Comparison of ENCODE assay signal across 8 cellular contexts in genomic region chr2:197378494-197378972, GRCh38. TPM values are rescaled to one million over a fixed set of nuclear protein-coding genes. Genes with fewer than 3 reads are reported as not detected.
DNase-seq lines count a peak whose midpoint lies in the region; ATAC-seq and TF ChIP-seq lines count a peak whose summit lies in the region.

No MANE protein-coding gene starts in this region.

- H3K9me3 ChIP-seq in H9 (ENCODE audit: control insufficient read depth, low read depth, low read length) (no peaks in the 10 kb centered on the region), mesenchymal stem cell (ENCODE audit: control insufficient read depth, low read length) (no peaks in the 10 kb centered on the region)

- H3K4me1 ChIP-seq in H9 (ENCODE audit: insufficient read depth, low read length) (no peaks in the 10 kb centered on the region), mesenchymal stem cell (ENCODE audit: control insufficient read depth, insufficient read depth, low read depth, low read length) (peaks cover 9% of the 10 kb centered on the region)

- H3K14ac ChIP-seq in H9 (ENCODE audit: insufficient read depth, low read length) (no peak overlapping the region), mesenchymal stem cell (ENCODE audit: low read length in 2 of 2) (no peak overlapping the region)

- intact Hi-C loops in CD14-positive monocyte (cut with micrococcal nuclease) (loop anchor here (5.0 to 10.0 kb wide), 4 partner anchors 194 to 364 kb away; no protein-coding TSS in a partner anchor), dorsolateral prefrontal cortex (cut with DNase I) (loop anchor here (5.0 to 10.0 kb wide), 7 partner anchors 66 to 626 kb away; partner anchors contain the start of genes ANKRD44 (in 1 of the 2) and PGAP1 (in 1 of the 2))

- no peak overlapping the region for H2BK20ac ChIP-seq in H9 (ENCODE audit: low read depth, low read length, poor library complexity, severe bottlenecking)

- H3K27me3 Mint-ChIP-seq in CD14-positive monocyte (ENCODE audit: low read depth in 3 of 3) (peaks cover 0 to 1% (median 0%) of the 10 kb centered on the region in 3 donors), H9 (ENCODE audit: low read depth) (no peaks in the 10 kb centered on the region; the same call in 1 of the 2 replicates)

- H2AFZ ChIP-seq in H9 (ENCODE audit: low read length) (no peak overlapping the region), mesenchymal stem cell (ENCODE audit: low read depth, low read length) (no peak overlapping the region)

- H3K36me3 Mint-ChIP-seq in CD14-positive monocyte (no peaks in the 10 kb centered on the region), H9 (ENCODE audit: insufficient read depth in 1 of 3, low read depth in 3 of 3) (no peaks in the 10 kb centered on the region)

- H3K4me3 ChIP-seq in dorsolateral prefrontal cortex = peak overlapping the region in 56 of 59 donors; percentile 3 to 59 (median 38)
- no peak overlapping the region for H3K4me3 ChIP-seq in mesenchymal stem cell (ENCODE audit: insufficient read depth in 1 of 2, low read depth in 1 of 2, low read length in 2 of 2)

- TF ChIP-seq CTCF in CD14-positive monocyte (IDR thresholded peaks at IDR 0.05) (peak; percentile 80), H9 (conservative IDR thresholded peaks at IDR 0.05) (peak; percentile 90), dorsolateral prefrontal cortex (IDR thresholded peaks at IDR 0.05 in 54 of 56, conservative IDR thresholded peaks at IDR 0.05 in 2 of 56; ENCODE audit: low read depth in 1 of 56, partially characterized antibody in 56 of 56) (peak; percentile 41 to 94 (median 85))

- H3K4me1 Mint-ChIP-seq in CD14-positive monocyte (peaks cover 1% of the 10 kb centered on the region), H9 (peaks cover 0 to 4% of the 10 kb centered on the region in 2 experiments; a peak in 3 of 4 replicates)

- H4K8ac ChIP-seq in H9 (replicated peaks; ENCODE audit: insufficient read length, low read depth, low read length) (no peak overlapping the region), mesenchymal stem cell (ENCODE audit: low read length) (no peak overlapping the region)

- no peaks in the 10 kb centered on the region for H3K79me2 ChIP-seq in H9 (ENCODE audit: insufficient read depth, low read length)

- H3K27ac Mint-ChIP-seq in CD14-positive monocyte (no peak overlapping the region), H9 (peak overlapping the region in 1 of 3 experiments; percentile 84; a peak in 2 of 7 replicates)

- no peak overlapping the region for H3T11ph ChIP-seq in H9 (ENCODE audit: low read length)

- no CpG with 5 or more reads among the region's 11 CpGs for WGBS in H9 (ENCODE audit: extremely low coverage, insufficient read length, low lambda C conversion rate)
- WGBS in mesenchymal stem cell = 58% methylated on average over 11 of the region's 11 CpGs

- no peak overlapping the region for H3K4me3 Mint-ChIP-seq in CD14-positive monocyte
- no peak overlapping the region for H3K4me3 Mint-ChIP-seq in H9

- no peak overlapping the region for H3K9ac ChIP-seq in H9 (ENCODE audit: extremely low read depth, insufficient read length, low read length)
- peak overlapping the region; percentile 1 for H3K9ac ChIP-seq in mesenchymal stem cell (ENCODE audit: low read length)

- H3K27me3 ChIP-seq in H9 (ENCODE audit: insufficient read depth, low read length) (no peaks in the 10 kb centered on the region), dorsolateral prefrontal cortex (no peaks in the 10 kb centered on the region), mesenchymal stem cell (ENCODE audit: control insufficient read depth in 1 of 2, insufficient read depth in 1 of 2, low read length in 2 of 2) (no peaks in the 10 kb centered on the region)

- no peaks in the 10 kb centered on the region for H3K23me2 ChIP-seq in H9 (ENCODE audit: insufficient read length, low read depth, low read length, poor library complexity, severe bottlenecking)

- H4K5ac ChIP-seq in H9 (ENCODE audit: insufficient read length, low read depth, low read length) = no peak overlapping the region

- no peak overlapping the region for H2BK15ac ChIP-seq in H9 (ENCODE audit: low read depth, low read length)
- H2BK15ac ChIP-seq in mesenchymal stem cell (ENCODE audit: low read depth, poor library complexity, severe bottlenecking) = no peak overlapping the region

- H3K4me2 ChIP-seq in H9 (ENCODE audit: insufficient read depth, insufficient read length, low read length) (no peak overlapping the region), mesenchymal stem cell (ENCODE audit: low read length, poor library complexity, severe bottlenecking) (no peak overlapping the region)

- H3K56ac ChIP-seq in H9 (ENCODE audit: insufficient read length, low read depth, low read length) = no peak overlapping the region

- no peaks in the 10 kb centered on the region for H4K20me1 ChIP-seq in H9 (ENCODE audit: control insufficient read depth, insufficient read depth, insufficient read length)

- H2BK5ac ChIP-seq in H9 (ENCODE audit: insufficient read length, low read length) (no peak overlapping the region), mesenchymal stem cell (ENCODE audit: low read depth, low read length, poor library complexity, severe bottlenecking) (no peak overlapping the region)

- H3K18ac ChIP-seq in H9 (ENCODE audit: insufficient read length, low read depth, low read length) (no peak overlapping the region), mesenchymal stem cell (ENCODE audit: low read depth in 1 of 2, low read length in 2 of 2) (no peak overlapping the region)

- H3K27ac ChIP-seq in H9 (ENCODE audit: insufficient read length, low read depth, low read length) = no peak overlapping the region
- H3K27ac ChIP-seq in dorsolateral prefrontal cortex = no peak overlapping the region
- peak overlapping the region; percentile 10 for H3K27ac ChIP-seq in mesenchymal stem cell (ENCODE audit: low read length, poor library complexity, severe bottlenecking)

- H3K9me3 Mint-ChIP-seq in CD14-positive monocyte (peaks cover 0 to 3% (median 0%) of the 10 kb centered on the region in 7 donors), H9 (no peaks in the 10 kb centered on the region; a peak in 1 of 5 replicates)

- H4K91ac ChIP-seq in H9 (ENCODE audit: insufficient read length, low read depth, low read length) (no peak overlapping the region), mesenchymal stem cell (ENCODE audit: low read length) (no peak overlapping the region)

- H2BK12ac ChIP-seq in H9 (ENCODE audit: insufficient read length, low read depth, low read length) (no peak overlapping the region), mesenchymal stem cell (ENCODE audit: low read length in 2 of 2) (no peak overlapping the region)

- H3K4ac ChIP-seq in H9 (ENCODE audit: low read depth, low read length) = no peak overlapping the region
- H3K4ac ChIP-seq in mesenchymal stem cell (ENCODE audit: low read depth in 1 of 2, low read length in 2 of 2) = no peak overlapping the region

- no peak overlapping the region for H3K23ac ChIP-seq in H9 (ENCODE audit: insufficient read length, low read depth, low read length)
- H3K23ac ChIP-seq in mesenchymal stem cell (ENCODE audit: low read length in 2 of 2) = no peak overlapping the region

- no peak overlapping the region for H2AK5ac ChIP-seq in H9 (ENCODE audit: insufficient read length, low read length)
- H2AK5ac ChIP-seq in mesenchymal stem cell (ENCODE audit: low read length, severe bottlenecking) = peak overlapping the region; percentile 17

- H3K36me3 ChIP-seq in mesenchymal stem cell (ENCODE audit: control insufficient read depth in 1 of 2, insufficient read depth in 2 of 2, low read depth in 1 of 2, low read length in 2 of 2) = no peaks in the 10 kb centered on the region

- no peak overlapping the region for H2BK120ac ChIP-seq in H9 (ENCODE audit: low read depth, low read length, poor library complexity, severe bottlenecking)
- H2BK120ac ChIP-seq in mesenchymal stem cell (ENCODE audit: low read depth, low read length) = no peak overlapping the region

- ATAC-seq in GM21526 (IDR thresholded peaks at IDR 0.05; ENCODE audit: low FRiP score, unreplicated experiment) = no peak

- no peak for DNase-seq in CD14-positive monocyte (ENCODE audit: low spot score)
- peak; percentile 53 for DNase-seq in H9
- DNase-seq in NCI-H460 (ENCODE audit: extremely low read depth, low read depth) = peak; percentile 62
- peak; percentile 50 to 55 for DNase-seq in activated CD4-positive, alpha-beta T cell treated with anti-CD3 and anti-CD28 coated beads, Interleukin-2, amount 50 U/mL, for 4 hours
- DNase-seq in dorsolateral prefrontal cortex = peak in 7 of 10 donors; percentile 25 to 73 (median 35)
- peak; percentile 49 for DNase-seq in mesenchymal stem cell
- peak; percentile 18 to 31 for DNase-seq in stimulated activated CD8-positive, alpha-beta memory T cell treated with anti-CD3 and anti-CD28 coated beads, Interleukin-15, amount 100 ng/mL, for 48 hours (ENCODE audit: low read depth in 2 of 2)

- H3K79me1 ChIP-seq in H9 (ENCODE audit: insufficient read depth, low read depth, low read length, poor library complexity, severe bottlenecking) (no peaks in the 10 kb centered on the region), mesenchymal stem cell (replicated peaks; ENCODE audit: low read length, poor library complexity, severe bottlenecking) (no peaks in the 10 kb centered on the region)

RNA-seq across cellular contexts. Expression of gene SF3B1, which starts 56.3 kb away (rescaled TPM):
- polyA plus RNA-seq in CD14-positive monocyte = 100 to 1,000 TPM; 105 to 152 TPM
- total RNA-seq in H9 (2021) = 267 and 278 TPM in 2 replicates
- total RNA-seq in NCI-H460 (2014; rRNA removed; shearing (Covaris generic)) = 193 and 230 TPM in 2 replicates
- 521 and 693 TPM in 2 replicates for polyA plus RNA-seq in NCI-H460 (2014; cell fraction: nucleus; rRNA removed)
- 100 to 1,000 TPM; 151 to 275 (median 208) TPM for total RNA-seq in dorsolateral prefrontal cortex
- polyA plus RNA-seq in mesenchymal stem cell (2013, experiment 1 of 2) = 143 TPM
- polyA plus RNA-seq in mesenchymal stem cell (2013, experiment 2 of 2) = 149 TPM

Comparison
In these comparisons a context has a peak if more than half of its experiments do, and no peak if none do; other contexts are left out.
1. H3K4me3 ChIP-seq: peak in dorsolateral prefrontal cortex (56 of 59); none in mesenchymal stem cell (0 of 2).
2. Peak in every context shown above with its lines, with median percentiles within 50 percentile points of each other: CTCF ChIP-seq.